8 cellular contexts compared by ENCODE assay signal in the genomic region with DNA sequence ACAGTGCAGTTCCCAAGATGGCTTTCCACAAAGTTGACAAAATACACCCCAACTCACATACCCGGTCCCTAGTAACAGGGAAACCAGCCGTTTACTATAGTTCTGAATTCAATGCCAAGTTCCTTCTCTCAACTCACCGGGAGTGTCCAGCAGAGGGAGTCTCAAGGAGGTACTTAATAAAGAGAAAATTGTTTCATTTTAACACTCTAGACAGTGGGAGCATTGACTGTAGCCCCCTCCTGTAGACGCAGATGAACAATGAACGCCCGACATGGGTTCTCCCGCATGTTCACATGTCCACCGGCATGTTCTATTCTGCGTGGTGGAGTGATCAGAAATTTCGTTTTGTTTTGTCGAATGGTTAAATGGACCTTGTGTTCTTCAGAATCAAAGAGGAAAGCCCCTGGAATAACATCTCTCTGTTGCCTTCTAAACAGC. TPM values are rescaled to one million over a fixed set of nuclear protein-coding genes. Genes with fewer than 3 reads are reported as not detected.
DNase-seq lines count a peak whose midpoint lies in the region; ATAC-seq and TF ChIP-seq lines count a peak whose summit lies in the region.

No MANE protein-coding gene starts in this region.

- H3K4me1 ChIP-seq in SK-N-SH (ENCODE audit: control insufficient read depth in 1 of 2, insufficient read depth in 2 of 2, low read depth in 1 of 2, low read length in 1 of 2) (peaks cover 27 to 40% of the 10 kb centered on the region in 2 experiments), heart right ventricle (peaks cover 0 to 62% (median 46%) of the 10 kb centered on the region in 9 donors)

- peak overlapping the region; percentile 90 for H3K4me2 ChIP-seq in SK-N-SH

- H3K27me3 ChIP-seq in MG63 (no peaks in the 10 kb centered on the region), SK-N-SH (ENCODE audit: insufficient read depth) (no peaks in the 10 kb centered on the region), heart right ventricle (no peaks in the 10 kb centered on the region)

- H3K9ac ChIP-seq in SK-N-SH: peak overlapping the region; percentile 82

- H3K9me2 ChIP-seq in SK-N-SH: no peaks in the 10 kb centered on the region

- TF ChIP-seq RAD21 in SK-N-SH (IDR thresholded peaks at IDR 0.05; ENCODE audit: low read length): peak; percentile 69

- CTCF ChIA-PET in SK-N-SH (lab: Yijun Ruan, JAX): no interaction called here

- ATAC-seq in heart right ventricle (peak; percentile 44 to 87 (median 70)), GM18502 (IDR thresholded peaks at IDR 0.05; ENCODE audit: poor library complexity, unreplicated experiment) (no peak)

- H2AFZ ChIP-seq in SK-N-SH (ENCODE audit: low read depth): no peak overlapping the region

- H3K36me3 ChIP-seq in MG63 (peaks cover 11% of the 10 kb centered on the region; the same call in 1 of the 2 replicates), SK-N-SH (replicated peaks in 1 of 2; ENCODE audit: control insufficient read depth in 1 of 2, insufficient read depth in 2 of 2, low read length in 1 of 2) (peaks cover 3 to 4% of the 10 kb centered on the region in 2 experiments), heart right ventricle (peaks cover 0 to 20% (median 0%) of the 10 kb centered on the region in 9 donors)

- H3K4me3 ChIP-seq in AG10803 (ENCODE audit: low read length): peak overlapping the region; percentile 72
- H3K4me3 ChIP-seq in MG63: peak overlapping the region; percentile 70
- H3K4me3 ChIP-seq in SK-N-SH (ENCODE audit: low read depth in 2 of 2, low read length in 1 of 2): peak overlapping the region; percentile 84 to 98
- H3K4me3 ChIP-seq in heart right ventricle: peak overlapping the region; percentile 63 to 91 (median 77)

- peak; percentile 45 for TF ChIP-seq POLR2A in GM19099 (IDR thresholded peaks at IDR 0.05; ENCODE audit: extremely low read depth, insufficient read length, low read depth)

- intact Hi-C loops in heart right ventricle (cut with DNase I) (loop anchor here in 9 of 10 donors (2.0 to 10.0 kb wide), 10 partner anchors 34 to 226 kb away; no protein-coding TSS in a partner anchor), posterior cingulate gyrus (cut with DNase I) (loop anchor here (2.0 kb wide), 1 partner anchor 129 kb away; no protein-coding TSS in a partner anchor)

- peaks cover 67% of the 10 kb centered on the region for H3K79me2 ChIP-seq in SK-N-SH (ENCODE audit: insufficient read depth)

- peak overlapping the region; percentile 87 to 97 for H3K27ac ChIP-seq in SK-N-SH (ENCODE audit: low read depth in 2 of 2, low read length in 1 of 2)
- H3K27ac ChIP-seq in heart right ventricle: peak overlapping the region; percentile 88 to 97 (median 94)

- no peak for TF ChIP-seq EP300 in SK-N-SH (IDR thresholded peaks at IDR 0.05; ENCODE audit: borderline replicate concordance in 1 of 2, low read depth in 1 of 2, low read length in 1 of 2)

- peaks cover 15% of the 10 kb centered on the region for H4K20me1 ChIP-seq in SK-N-SH (ENCODE audit: insufficient read depth)

- H3F3A ChIP-seq in SK-N-SH (replicated peaks; ENCODE audit: insufficient read depth): peaks cover 57% of the 10 kb centered on the region

- peak; percentile 86 for TF ChIP-seq CTCF in AG10803 (conservative IDR thresholded peaks at IDR 0.05; ENCODE audit: low read length)
- peak; percentile 95 for TF ChIP-seq CTCF in SK-N-SH (IDR thresholded peaks at IDR 0.05)
- peak; percentile 60 to 81 (median 70) for TF ChIP-seq CTCF in heart right ventricle (IDR thresholded peaks at IDR 0.05)

- POLR2A ChIA-PET in SK-N-SH (lab: Yijun Ruan, JAX): no interaction called here

- H3K9me3 ChIP-seq in MG63: no peaks in the 10 kb centered on the region
- no peaks in the 10 kb centered on the region for H3K9me3 ChIP-seq in SK-N-SH
- no peaks in the 10 kb centered on the region for H3K9me3 ChIP-seq in heart right ventricle

- WGBS in SK-N-SH (ENCODE audit: low lambda C conversion rate): 3% methylated on average over 11 of the region's 11 CpGs
- WGBS in heart right ventricle, 2 donors: 1 to 2% methylated on average over 11 of the region's 11 CpGs

- peak; percentile 73 for DNase-seq in AG10803 (ENCODE audit: low read depth)
- DNase-seq in MG63: peak; percentile 45
- DNase-seq in SK-N-SH: peak; percentile 80
- peak in 44 of 56 donors; percentile 15 to 77 (median 40) for DNase-seq in amygdala (lab: John Stamatoyannopoulos, UW)
- DNase-seq in heart right ventricle: peak in 1 of 2 donors; percentile 78
- peak in 6 of 10 donors; percentile 27 to 82 (median 54) for DNase-seq in posterior cingulate gyrus

TF ChIP-seq in SK-N-SH, 30 proteins besides CTCF, POLR2A, EP300 and RAD21:
- TF ChIP-seq FOSL2 (IDR thresholded peaks at IDR 0.05; ENCODE audit: borderline replicate concordance, low read depth) (peak; percentile 18; the same call in 1 of the 2 replicates), RXRA (IDR thresholded peaks at IDR 0.05; ENCODE audit: borderline replicate concordance, low read depth) (0 out of 2 replicates have a peak, but pooled peaks have one; percentile 17), FOXM1 (IDR thresholded peaks at IDR 0.05; ENCODE audit: low read depth) (no peak), RCOR1 (IDR thresholded peaks at IDR 0.05; ENCODE audit: low read length) (0 out of 2 replicates have a peak, but pooled peaks have one; percentile 49), CHD2 (IDR thresholded peaks at IDR 0.05; ENCODE audit: low read length, partially characterized antibody) (peak; percentile 51), POLR2AphosphoS5 (IDR thresholded peaks at IDR 0.05; ENCODE audit: low read depth, low read length) (peak; percentile 31; the same call in 1 of the 2 replicates), GATA2 (CRISPR knock-in tag; IDR thresholded peaks at IDR 0.05) (no peak), GABPA (IDR thresholded peaks at IDR 0.05; ENCODE audit: low read depth) (no peak), TAF1 (IDR thresholded peaks at IDR 0.05; ENCODE audit: borderline replicate concordance, low read depth, low read length) (peak; percentile 69; the same call in 1 of the 2 replicates), SIN3A (IDR thresholded peaks at IDR 0.05; ENCODE audit: borderline replicate concordance, low read depth, low read length) (peak; percentile 86; the same call in 1 of the 2 replicates), SMC3 (IDR thresholded peaks at IDR 0.05; ENCODE audit: low read depth, low read length) (peak; percentile 80)
- TF ChIP-seq, protein P1, sequence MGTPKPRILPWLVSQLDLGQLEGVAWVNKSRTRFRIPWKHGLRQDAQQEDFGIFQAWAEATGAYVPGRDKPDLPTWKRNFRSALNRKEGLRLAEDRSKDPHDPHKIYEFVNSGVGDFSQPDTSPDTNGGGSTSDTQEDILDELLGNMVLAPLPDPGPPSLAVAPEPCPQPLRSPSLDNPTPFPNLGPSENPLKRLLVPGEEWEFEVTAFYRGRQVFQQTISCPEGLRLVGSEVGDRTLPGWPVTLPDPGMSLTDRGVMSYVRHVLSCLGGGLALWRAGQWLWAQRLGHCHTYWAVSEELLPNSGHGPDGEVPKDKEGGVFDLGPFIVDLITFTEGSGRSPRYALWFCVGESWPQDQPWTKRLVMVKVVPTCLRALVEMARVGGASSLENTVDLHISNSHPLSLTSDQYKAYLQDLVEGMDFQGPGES (IDR thresholded peaks at IDR 0.05; ENCODE audit: low read depth, low read length): 0 out of 2 replicates have a peak, but pooled peaks have one; percentile 31
- TF ChIP-seq, protein P2, sequence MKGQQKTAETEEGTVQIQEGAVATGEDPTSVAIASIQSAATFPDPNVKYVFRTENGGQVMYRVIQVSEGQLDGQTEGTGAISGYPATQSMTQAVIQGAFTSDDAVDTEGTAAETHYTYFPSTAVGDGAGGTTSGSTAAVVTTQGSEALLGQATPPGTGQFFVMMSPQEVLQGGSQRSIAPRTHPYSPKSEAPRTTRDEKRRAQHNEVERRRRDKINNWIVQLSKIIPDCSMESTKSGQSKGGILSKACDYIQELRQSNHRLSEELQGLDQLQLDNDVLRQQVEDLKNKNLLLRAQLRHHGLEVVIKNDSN (IDR thresholded peaks at IDR 0.05; ENCODE audit: borderline replicate concordance, low read depth): no peak

RNA-seq across cellular contexts. Expression of a gene that starts 1.9 kb away (rescaled TPM):
- total RNA-seq in MG63 (2014; rRNA removed; shearing (Covaris generic); ENCODE audit: low replicate concordance): 1.5 and 2.0 TPM in 2 replicates
- polyA plus RNA-seq in SK-N-SH (2012; rRNA removed) (9.2 and 14.2 TPM in 2 replicates), heart right ventricle (10 to 100 TPM; 19.7 to 29.3 TPM)
- 10.7 and 13.4 TPM in 2 replicates for polyA plus RNA-seq in SK-N-SH (2012; cell fraction: cytosol; rRNA removed)
- polyA plus RNA-seq in SK-N-SH (2012; cell fraction: nucleus; rRNA removed): 15.8 and 18.8 TPM in 2 replicates
- total RNA-seq in heart right ventricle: 100 to 1,000 TPM in 9 of 10 donors, 10 to 100 TPM in 1; 99.4 to 203 (median 136) TPM

RNA-seq across cellular contexts. Expression of a gene that starts 53.2 kb away (rescaled TPM):
- 0.56 TPM in 1 of 2 replicates, not detected in the other for total RNA-seq in MG63 (2014; rRNA removed; shearing (Covaris generic); ENCODE audit: low replicate concordance)
- polyA plus RNA-seq in SK-N-SH (2012; rRNA removed): 4.4 and 4.8 TPM in 2 replicates
- polyA plus RNA-seq in SK-N-SH (2012; cell fraction: cytosol; rRNA removed): 4.2 and 4.6 TPM in 2 replicates
- 6.4 and 13.3 TPM in 2 replicates for polyA plus RNA-seq in SK-N-SH (2012; cell fraction: nucleus; rRNA removed)
- 10 to 100 TPM in 1 of 10 donors, 1 to 10 TPM in 9; 1.7 to 17.7 (median 3.7) TPM for total RNA-seq in heart right ventricle
- 1 to 10 TPM; 2.5 to 4.8 TPM for polyA plus RNA-seq in heart right ventricle

Comparison
In these comparisons a context has a peak if more than half of its experiments do, and no peak if none do; other contexts are left out.
1. RNA of a gene that starts 1.9 kb away (total RNA-seq): 99.4 to 203 TPM in heart right ventricle; 1.5 to 2.0 TPM in MG63; every median in the first group is over 10 times any median in the second.
2. Peak in every context shown above with its lines, with median percentiles within 50 percentile points of each other: H3K4me3 ChIP-seq and CTCF ChIP-seq.